ENCODE assay signal across 2 cellular contexts in genomic region chr19:18419699-18420460, GRCh38.
TF ChIP-seq lines count a peak whose summit lies in the region.

No MANE protein-coding gene starts in this region.

TF ChIP-seq in GM12878, 131 proteins besides CTCF, POLR2A, EP300 and RAD21 (continues in another document):
- TF ChIP-seq SREBF2 (IDR thresholded peaks at IDR 0.05; ENCODE audit: low read length) (no peak), NFYA (IDR thresholded peaks at IDR 0.05; ENCODE audit: borderline replicate concordance, low read depth, low read length) (no peak), ASH2L (IDR thresholded peaks at IDR 0.05; ENCODE audit: borderline replicate concordance, low read depth) (no peak), RFX5 (IDR thresholded peaks at IDR 0.05; ENCODE audit: low read depth, low read length) (no peak), TBL1XR1 (IDR thresholded peaks at IDR 0.05; ENCODE audit: low read depth, low read length) (no peak), ZNF592 (IDR thresholded peaks at IDR 0.05) (no peak), HCFC1 (IDR thresholded peaks at IDR 0.05; ENCODE audit: low read length) (no peak), ZNF687 (IDR thresholded peaks at IDR 0.05) (0 out of 2 replicates have a peak, but pooled peaks have one; percentile 12), ETV6 (conservative IDR thresholded peaks at IDR 0.05 in 1 of 2, IDR thresholded peaks at IDR 0.05 in 1 of 2; ENCODE audit: borderline replicate concordance in 1 of 2, low read depth in 1 of 2) (no peak), RUNX3 (IDR thresholded peaks at IDR 0.05; ENCODE audit: low read length) (peak; percentile 17; the same call in 1 of the 2 replicates), TARDBP (IDR thresholded peaks at IDR 0.05; ENCODE audit: borderline replicate concordance) (no peak), STAT3 (IDR thresholded peaks at IDR 0.05; ENCODE audit: low read depth, low read length) (no peak), NR2C1 (IDR thresholded peaks at IDR 0.05) (no peak), YBX1 (IDR thresholded peaks at IDR 0.05) (no peak), NKRF (conservative IDR thresholded peaks at IDR 0.05) (peak; percentile 75; the same call in 1 of the 2 replicates), RAD51 (IDR thresholded peaks at IDR 0.05) (no peak), SIN3A (IDR thresholded peaks at IDR 0.05; ENCODE audit: low read depth, low read length) (peak; percentile 5; the same call in 1 of the 2 replicates)
- TF ChIP-seq, protein P1, sequence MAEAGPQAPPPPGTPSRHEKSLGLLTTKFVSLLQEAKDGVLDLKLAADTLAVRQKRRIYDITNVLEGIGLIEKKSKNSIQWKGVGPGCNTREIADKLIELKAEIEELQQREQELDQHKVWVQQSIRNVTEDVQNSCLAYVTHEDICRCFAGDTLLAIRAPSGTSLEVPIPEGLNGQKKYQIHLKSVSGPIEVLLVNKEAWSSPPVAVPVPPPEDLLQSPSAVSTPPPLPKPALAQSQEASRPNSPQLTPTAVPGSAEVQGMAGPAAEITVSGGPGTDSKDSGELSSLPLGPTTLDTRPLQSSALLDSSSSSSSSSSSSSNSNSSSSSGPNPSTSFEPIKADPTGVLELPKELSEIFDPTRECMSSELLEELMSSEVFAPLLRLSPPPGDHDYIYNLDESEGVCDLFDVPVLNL (IDR thresholded peaks at IDR 0.05; ENCODE audit: low read depth, low read length): peak; percentile 48; the same call in 1 of the 2 replicates

TF ChIP-seq in HepG2, 621 proteins besides CTCF, POLR2A, EP300 and RAD21 (continues in another document):
- TF ChIP-seq ZNF547 (CRISPR knock-in tag; IDR thresholded peaks at IDR 0.05): no peak
- no peak for TF ChIP-seq MAF1 (CRISPR knock-in tag; IDR thresholded peaks at IDR 0.05; ENCODE audit: borderline replicate concordance)
- TF ChIP-seq, protein P2, sequence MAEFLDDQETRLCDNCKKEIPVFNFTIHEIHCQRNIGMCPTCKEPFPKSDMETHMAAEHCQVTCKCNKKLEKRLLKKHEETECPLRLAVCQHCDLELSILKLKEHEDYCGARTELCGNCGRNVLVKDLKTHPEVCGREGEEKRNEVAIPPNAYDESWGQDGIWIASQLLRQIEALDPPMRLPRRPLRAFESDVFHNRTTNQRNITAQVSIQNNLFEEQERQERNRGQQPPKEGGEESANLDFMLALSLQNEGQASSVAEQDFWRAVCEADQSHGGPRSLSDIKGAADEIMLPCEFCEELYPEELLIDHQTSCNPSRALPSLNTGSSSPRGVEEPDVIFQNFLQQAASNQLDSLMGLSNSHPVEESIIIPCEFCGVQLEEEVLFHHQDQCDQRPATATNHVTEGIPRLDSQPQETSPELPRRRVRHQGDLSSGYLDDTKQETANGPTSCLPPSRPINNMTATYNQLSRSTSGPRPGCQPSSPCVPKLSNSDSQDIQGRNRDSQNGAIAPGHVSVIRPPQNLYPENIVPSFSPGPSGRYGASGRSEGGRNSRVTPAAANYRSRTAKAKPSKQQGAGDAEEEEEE (CRISPR knock-in tag; IDR thresholded peaks at IDR 0.05; ENCODE audit: borderline replicate concordance): no peak
- no peak for TF ChIP-seq MNT (IDR thresholded peaks at IDR 0.05)
- TF ChIP-seq YEATS2 (CRISPR knock-in tag; IDR thresholded peaks at IDR 0.05; ENCODE audit: borderline replicate concordance): no peak
- TF ChIP-seq SRSF9 (IDR thresholded peaks at IDR 0.05; ENCODE audit: borderline replicate concordance, insufficient read depth, low read depth, low read length, poor library complexity, severe bottlenecking): no peak
- TF ChIP-seq CHD4 (IDR thresholded peaks at IDR 0.05; ENCODE audit: borderline replicate concordance, low read length): no peak
- TF ChIP-seq, protein P3, sequence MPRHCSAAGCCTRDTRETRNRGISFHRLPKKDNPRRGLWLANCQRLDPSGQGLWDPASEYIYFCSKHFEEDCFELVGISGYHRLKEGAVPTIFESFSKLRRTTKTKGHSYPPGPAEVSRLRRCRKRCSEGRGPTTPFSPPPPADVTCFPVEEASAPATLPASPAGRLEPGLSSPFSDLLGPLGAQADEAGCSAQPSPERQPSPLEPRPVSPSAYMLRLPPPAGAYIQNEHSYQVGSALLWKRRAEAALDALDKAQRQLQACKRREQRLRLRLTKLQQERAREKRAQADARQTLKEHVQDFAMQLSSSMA (CRISPR knock-in tag; IDR thresholded peaks at IDR 0.05): peak; percentile 67; the same call in 1 of the 2 replicates
- no peak for TF ChIP-seq EZH2 (conservative IDR thresholded peaks at IDR 0.05; ENCODE audit: low read depth, low read length)
- peak; percentile 66 for TF ChIP-seq ARID4A (CRISPR knock-in tag; IDR thresholded peaks at IDR 0.05; ENCODE audit: borderline replicate concordance)
- no peak for TF ChIP-seq HMG20B (CRISPR knock-in tag; conservative IDR thresholded peaks at IDR 0.05)
- TF ChIP-seq, protein P4, sequence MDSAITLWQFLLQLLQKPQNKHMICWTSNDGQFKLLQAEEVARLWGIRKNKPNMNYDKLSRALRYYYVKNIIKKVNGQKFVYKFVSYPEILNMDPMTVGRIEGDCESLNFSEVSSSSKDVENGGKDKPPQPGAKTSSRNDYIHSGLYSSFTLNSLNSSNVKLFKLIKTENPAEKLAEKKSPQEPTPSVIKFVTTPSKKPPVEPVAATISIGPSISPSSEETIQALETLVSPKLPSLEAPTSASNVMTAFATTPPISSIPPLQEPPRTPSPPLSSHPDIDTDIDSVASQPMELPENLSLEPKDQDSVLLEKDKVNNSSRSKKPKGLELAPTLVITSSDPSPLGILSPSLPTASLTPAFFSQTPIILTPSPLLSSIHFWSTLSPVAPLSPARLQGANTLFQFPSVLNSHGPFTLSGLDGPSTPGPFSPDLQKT (CRISPR knock-in tag; IDR thresholded peaks at IDR 0.05; ENCODE audit: borderline replicate concordance): no peak
- no peak for TF ChIP-seq NCOA5 (CRISPR knock-in tag; IDR thresholded peaks at IDR 0.05)
- TF ChIP-seq KLF6 (CRISPR knock-in tag; IDR thresholded peaks at IDR 0.05): peak; percentile 52; the same call in 1 of the 2 replicates
- TF ChIP-seq ZNF616 (CRISPR knock-in tag; IDR thresholded peaks at IDR 0.05; ENCODE audit: low read depth): no peak
- no peak for TF ChIP-seq ZNF839 (CRISPR knock-in tag; IDR thresholded peaks at IDR 0.05; ENCODE audit: borderline replicate concordance)
- TF ChIP-seq ZNF253 (CRISPR knock-in tag; IDR thresholded peaks at IDR 0.05; ENCODE audit: borderline replicate concordance): no peak
- TF ChIP-seq ZSCAN20 (CRISPR knock-in tag; IDR thresholded peaks at IDR 0.05; ENCODE audit: borderline replicate concordance): no peak
- TF ChIP-seq ZNF354B (CRISPR knock-in tag; IDR thresholded peaks at IDR 0.05): no peak
- no peak for TF ChIP-seq CBFB (CRISPR knock-in tag; IDR thresholded peaks at IDR 0.05)
- TF ChIP-seq, protein P5, sequence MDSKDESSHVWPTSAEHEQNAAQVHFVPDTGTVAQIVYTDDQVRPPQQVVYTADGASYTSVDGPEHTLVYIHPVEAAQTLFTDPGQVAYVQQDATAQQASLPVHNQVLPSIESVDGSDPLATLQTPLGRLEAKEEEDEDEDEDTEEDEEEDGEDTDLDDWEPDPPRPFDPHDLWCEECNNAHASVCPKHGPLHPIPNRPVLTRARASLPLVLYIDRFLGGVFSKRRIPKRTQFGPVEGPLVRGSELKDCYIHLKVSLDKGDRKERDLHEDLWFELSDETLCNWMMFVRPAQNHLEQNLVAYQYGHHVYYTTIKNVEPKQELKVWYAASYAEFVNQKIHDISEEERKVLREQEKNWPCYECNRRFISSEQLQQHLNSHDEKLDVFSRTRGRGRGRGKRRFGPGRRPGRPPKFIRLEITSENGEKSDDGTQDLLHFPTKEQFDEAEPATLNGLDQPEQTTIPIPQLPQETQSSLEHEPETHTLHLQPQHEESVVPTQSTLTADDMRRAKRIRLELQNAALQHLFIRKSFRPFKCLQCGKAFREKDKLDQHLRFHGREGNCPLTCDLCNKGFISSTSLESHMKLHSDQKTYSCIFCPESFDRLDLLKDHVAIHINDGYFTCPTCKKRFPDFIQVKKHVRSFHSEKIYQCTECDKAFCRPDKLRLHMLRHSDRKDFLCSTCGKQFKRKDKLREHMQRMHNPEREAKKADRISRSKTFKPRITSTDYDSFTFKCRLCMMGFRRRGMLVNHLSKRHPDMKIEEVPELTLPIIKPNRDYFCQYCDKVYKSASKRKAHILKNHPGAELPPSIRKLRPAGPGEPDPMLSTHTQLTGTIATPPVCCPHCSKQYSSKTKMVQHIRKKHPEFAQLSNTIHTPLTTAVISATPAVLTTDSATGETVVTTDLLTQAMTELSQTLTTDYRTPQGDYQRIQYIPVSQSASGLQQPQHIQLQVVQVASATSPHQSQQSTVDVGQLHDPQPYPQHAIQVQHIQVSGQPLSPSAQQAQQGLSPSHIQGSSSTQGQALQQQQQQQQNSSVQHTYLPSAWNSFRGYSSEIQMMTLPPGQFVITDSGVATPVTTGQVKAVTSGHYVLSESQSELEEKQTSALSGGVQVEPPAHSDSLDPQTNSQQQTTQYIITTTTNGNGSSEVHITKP (CRISPR knock-in tag; IDR thresholded peaks at IDR 0.05; ENCODE audit: low read depth): no peak
- no peak for TF ChIP-seq HMGXB3 (CRISPR knock-in tag; IDR thresholded peaks at IDR 0.05; ENCODE audit: borderline replicate concordance)
- TF ChIP-seq HOXA3 (CRISPR knock-in tag; IDR thresholded peaks at IDR 0.05): peak; percentile 58
- TF ChIP-seq NFYC (CRISPR knock-in tag; IDR thresholded peaks at IDR 0.05): no peak
- TF ChIP-seq ZNF124 (CRISPR knock-in tag; IDR thresholded peaks at IDR 0.05): no peak
- TF ChIP-seq, protein P6, sequence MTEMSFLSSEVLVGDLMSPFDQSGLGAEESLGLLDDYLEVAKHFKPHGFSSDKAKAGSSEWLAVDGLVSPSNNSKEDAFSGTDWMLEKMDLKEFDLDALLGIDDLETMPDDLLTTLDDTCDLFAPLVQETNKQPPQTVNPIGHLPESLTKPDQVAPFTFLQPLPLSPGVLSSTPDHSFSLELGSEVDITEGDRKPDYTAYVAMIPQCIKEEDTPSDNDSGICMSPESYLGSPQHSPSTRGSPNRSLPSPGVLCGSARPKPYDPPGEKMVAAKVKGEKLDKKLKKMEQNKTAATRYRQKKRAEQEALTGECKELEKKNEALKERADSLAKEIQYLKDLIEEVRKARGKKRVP (CRISPR knock-in tag; IDR thresholded peaks at IDR 0.05): no peak
- peak; percentile 56 for TF ChIP-seq POLR2G (IDR thresholded peaks at IDR 0.05; ENCODE audit: low read depth, low read length)
- no peak for TF ChIP-seq HNRNPUL1 (IDR thresholded peaks at IDR 0.05; ENCODE audit: low read depth, low read length)
- TF ChIP-seq ZBTB38 (CRISPR knock-in tag; IDR thresholded peaks at IDR 0.05): 0 out of 2 replicates have a peak, but pooled peaks have one; percentile 24
- no peak for TF ChIP-seq SP5 (CRISPR knock-in tag; IDR thresholded peaks at IDR 0.05; ENCODE audit: borderline replicate concordance, low read depth)
